In the genomic region with DNA sequence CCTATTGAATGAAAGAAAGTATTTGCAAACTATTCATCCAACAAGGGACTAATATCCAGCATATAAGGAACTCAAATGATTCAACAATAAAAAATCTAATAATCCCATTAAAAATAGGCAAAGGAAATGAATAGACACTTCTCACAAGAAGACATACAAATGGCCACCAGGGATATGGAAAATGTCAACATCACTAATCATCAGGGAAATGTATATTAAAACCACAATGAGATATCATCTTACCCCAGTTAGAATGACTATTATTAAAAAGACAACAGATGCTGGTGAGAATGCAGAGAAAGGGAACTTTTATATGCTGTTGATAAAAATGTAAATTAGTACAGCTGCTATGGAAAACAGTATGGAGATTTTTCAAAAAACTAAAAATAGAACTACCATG, we compare ENCODE assay signal across 17 cellular contexts.
"Had no signal": no experiment of that assay in that cellular context is flagged by ENCODE, and none has a peak within 500 bp of the region (broad histone marks: within the 10 kb centered on the region; RNA-seq: fewer than 3 reads in every experiment).

No MANE protein-coding gene starts in this region.

- H3K9me3 ChIP-seq: left ventricle myocardium inferior, lower lobe of right lung, pancreas had no signal

- H3K4me2 ChIP-seq: neural progenitor cell had no signal

- H3K27ac ChIP-seq: left ventricle myocardium inferior, lower lobe of right lung, neural progenitor cell, pancreas had no signal

- ATAC-seq: esophagus mucosa, left cardiac atrium, lower lobe of right lung, natural killer cell, pancreas, right cardiac atrium had no signal

- H3K27me3 ChIP-seq: neural progenitor cell, pancreas had no signal

- H2AFZ ChIP-seq: neural progenitor cell had no signal

- H3K4me1 ChIP-seq: left ventricle myocardium inferior, lower lobe of right lung, neural progenitor cell, pancreas had no signal

- FAIRE-seq: endometrium, kidney, pancreas, small intestine had no signal

- H3K36me3 ChIP-seq: left ventricle myocardium inferior, lower lobe of right lung, neural progenitor cell, pancreas had no signal

- DNase-seq: effector memory CD4-positive, alpha-beta T cell; immature natural killer cell; kidney; left cardiac atrium; left ventricle myocardium inferior; lower lobe of right lung; natural killer cell; occipital lobe; pancreas; right cardiac atrium; small intestine; stimulated activated CD4-positive, alpha-beta T cell treated with anti-CD3 and anti-CD28 coated beads, Interleukin-12 subunit alpha, Interleukin-12 subunit beta, amount 100 ng/mL, for 4 hours; stimulated activated naive CD4-positive, alpha-beta T cell treated with Interleukin-2 at 50 U/mL for 16 hours; trophoblast cell had no signal

- H3K4me3 ChIP-seq: left ventricle myocardium inferior, lower lobe of right lung, neural progenitor cell, pancreas had no signal

- H3K9ac ChIP-seq: neural progenitor cell had no signal
